In the genomic region with DNA sequence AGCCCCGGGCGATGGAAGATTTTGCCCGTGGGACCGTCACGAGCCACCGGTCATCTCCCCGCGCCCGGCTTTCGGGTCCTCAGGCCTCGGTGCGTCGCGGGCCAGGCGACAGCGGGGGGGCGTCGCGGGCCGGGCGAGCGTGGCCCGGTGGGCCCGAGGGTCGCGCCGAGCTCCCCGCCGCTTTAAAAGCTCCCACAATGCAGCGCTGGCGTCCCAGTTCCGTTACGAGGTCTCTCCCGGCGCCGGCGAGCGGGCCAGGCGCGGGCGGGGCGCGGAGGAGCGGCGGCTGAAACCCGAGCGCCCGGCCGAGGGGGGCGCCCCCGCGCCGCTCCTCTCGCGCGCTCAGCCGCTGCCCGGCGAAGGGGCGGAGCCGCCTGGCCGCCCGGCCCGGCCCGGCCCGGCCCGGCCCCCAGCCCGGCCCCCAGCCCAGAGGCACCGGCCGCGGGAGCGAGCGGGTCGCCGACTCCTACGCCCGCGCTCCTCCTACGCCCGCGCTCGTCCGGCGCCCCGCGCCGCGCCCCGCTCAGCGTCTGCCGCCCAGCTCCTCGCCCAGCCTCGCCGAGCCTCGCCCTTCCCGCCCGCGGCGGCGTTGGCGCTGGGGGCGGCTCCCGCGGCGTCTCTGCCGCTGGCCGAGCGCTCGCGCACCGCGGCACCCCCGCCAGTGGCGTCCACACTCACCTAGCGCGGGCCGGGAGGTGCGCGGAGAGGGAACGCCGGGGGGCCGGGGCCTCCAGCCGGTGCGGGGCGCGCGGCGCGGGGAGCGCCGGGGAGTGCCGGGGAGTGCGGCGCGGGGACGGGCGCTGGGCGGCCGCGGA, we compare ENCODE assay signal across 8 cellular contexts. TPM values are rescaled to one million over a fixed set of nuclear protein-coding genes. Genes with fewer than 3 reads are reported as not detected.
DNase-seq lines count a peak whose midpoint lies in the region; ATAC-seq and TF ChIP-seq lines count a peak whose summit lies in the region.

A gene with protein sequence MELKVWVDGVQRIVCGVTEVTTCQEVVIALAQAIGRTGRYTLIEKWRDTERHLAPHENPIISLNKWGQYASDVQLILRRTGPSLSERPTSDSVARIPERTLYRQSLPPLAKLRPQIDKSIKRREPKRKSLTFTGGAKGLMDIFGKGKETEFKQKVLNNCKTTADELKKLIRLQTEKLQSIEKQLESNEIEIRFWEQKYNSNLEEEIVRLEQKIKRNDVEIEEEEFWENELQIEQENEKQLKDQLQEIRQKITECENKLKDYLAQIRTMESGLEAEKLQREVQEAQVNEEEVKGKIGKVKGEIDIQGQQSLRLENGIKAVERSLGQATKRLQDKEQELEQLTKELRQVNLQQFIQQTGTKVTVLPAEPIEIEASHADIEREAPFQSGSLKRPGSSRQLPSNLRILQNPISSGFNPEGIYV (plus strand): TSS at position 429 of the 815 bp plus-strand sequence. CDS start 96,662 bp downstream, outside the sequence.

- H3K36me3 ChIP-seq in MM.1S (replicated peaks; ENCODE audit: insufficient read depth, low read length): no peaks in the 10 kb centered on the region
- H3K36me3 ChIP-seq in mesodermal cell (ENCODE audit: control insufficient read depth, insufficient read depth, low read length): peaks cover 21% of the 10 kb centered on the region
- H3K36me3 ChIP-seq in thoracic aorta: peaks cover 2% of the 10 kb centered on the region

- peaks cover 32% of the 10 kb centered on the region for H3K27me3 Mint-ChIP-seq in activated B cell treated with CpG ODN at 0.5 μM for 24 hours

- H3K9me3 Mint-ChIP-seq in activated B cell treated with CpG ODN at 0.5 μM for 24 hours: no peaks in the 10 kb centered on the region

- H3K27ac Mint-ChIP-seq in activated B cell treated with CpG ODN at 0.5 μM for 24 hours: no peak within 1 kb of the TSS

- H3K4me3 Mint-ChIP-seq in activated B cell treated with CpG ODN at 0.5 μM for 24 hours: peak within 1 kb of the TSS; percentile 84

- no peaks in the 10 kb centered on the region for H3K79me2 ChIP-seq in MM.1S (ENCODE audit: low read length)

- peak within 1 kb of the TSS; percentile 92 for H2AFZ ChIP-seq in MM.1S (ENCODE audit: low read length)

- peaks cover 14% of the 10 kb centered on the region for H3F3A ChIP-seq in MM.1S (ENCODE audit: insufficient read depth, low read length)

- H3K27ac ChIP-seq in MM.1S (ENCODE audit: low read length): no peak within 1 kb of the TSS; the same call in 1 of the 2 replicates
- H3K27ac ChIP-seq in mesodermal cell (ENCODE audit: low read depth, low read length, severe bottlenecking): peak within 1 kb of the TSS; percentile 97
- H3K27ac ChIP-seq in thoracic aorta: peak within 1 kb of the TSS; percentile 97 to 98

- peak within 1 kb of the TSS; percentile 91 for H3K4me3 ChIP-seq in MM.1S (ENCODE audit: low read length)
- peak within 1 kb of the TSS; percentile 75 for H3K4me3 ChIP-seq in epithelial cell of proximal tubule (ENCODE audit: low read depth, low read length)
- peak within 1 kb of the TSS; percentile 88 for H3K4me3 ChIP-seq in mesodermal cell (ENCODE audit: extremely low read depth, insufficient read depth, low read length, poor library complexity, severe bottlenecking)
- peak within 1 kb of the TSS; percentile 91 for H3K4me3 ChIP-seq in thoracic aorta

- peaks cover 15% of the 10 kb centered on the region for H3K4me1 Mint-ChIP-seq in activated B cell treated with CpG ODN at 0.5 μM for 24 hours

- POLR2A ChIA-PET in HEK293T (lab: Yijun Ruan, JAX): interaction anchor here (0.9 to 1.8 kb wide), 9 partner anchors 9 to 132 kb away, joined by 3 to 5 read pairs (median 4); no protein-coding TSS in a partner anchor
- POLR2A ChIA-PET in activated B cell treated with CpG ODN at 0.5 μM for 24 hours (lab: Charles Lee): no interaction called here

- no peaks in the 10 kb centered on the region for H4K20me1 ChIP-seq in MM.1S (ENCODE audit: insufficient read depth, low read length)

- H3K36me3 Mint-ChIP-seq in activated B cell treated with CpG ODN at 0.5 μM for 24 hours (ENCODE audit: low read depth): no peaks in the 10 kb centered on the region

- peak; percentile 3 for DNase-seq in stimulated activated CD4-positive, alpha-beta T cell treated with anti-CD3 and anti-CD28 coated beads, Interleukin-12 subunit alpha, Interleukin-12 subunit beta, amount 100 ng/mL, for 4 hours
- DNase-seq in stimulated activated CD4-positive, alpha-beta T cell treated with anti-CD3 and anti-CD28 coated beads, Interleukin-4, amount 100 ng/mL, for 24 hours: no peak
- DNase-seq in HEK293T (ENCODE audit: extremely low spot score) (peak; percentile 79), MM.1S (peak; percentile 71), activated B cell treated with CpG ODN at 0.5 μM for 24 hours (peak; percentile 48), epithelial cell of proximal tubule (ENCODE audit: low read depth) (no peak), thoracic aorta (ENCODE audit: low spot score) (no peak)

- peak within 1 kb of the TSS; percentile 56; the same call in 1 of the 2 replicates for H3K9ac ChIP-seq in MM.1S (ENCODE audit: low read length)

- H3K4me2 ChIP-seq in MM.1S (ENCODE audit: low read depth, low read length): peak within 1 kb of the TSS; percentile 82

- peaks cover 12% of the 10 kb centered on the region; the same call in 1 of the 2 replicates for H3K4me1 ChIP-seq in MM.1S (ENCODE audit: low read length)
- H3K4me1 ChIP-seq in mesodermal cell (ENCODE audit: control insufficient read depth, insufficient read depth, low read length, poor library complexity, severe bottlenecking): peaks cover 6% of the 10 kb centered on the region
- H3K4me1 ChIP-seq in thoracic aorta (ENCODE audit: control insufficient read depth in 1 of 2, low read depth in 2 of 2): peaks cover 19 to 40% of the 10 kb centered on the region in 2 donors

- TF ChIP-seq CTCF in MM.1S (IDR thresholded peaks at IDR 0.05; ENCODE audit: low read length) (no peak), activated B cell treated with CpG ODN at 0.5 μM for 24 hours (IDR thresholded peaks at IDR 0.05) (no peak), epithelial cell of proximal tubule (conservative IDR thresholded peaks at IDR 0.05; ENCODE audit: low read depth, low read length) (no peak), thoracic aorta (IDR thresholded peaks at IDR 0.05) (no peak)

- intact Hi-C loops in activated B cell treated with CpG ODN at 0.5 μM for 24 hours (cut with micrococcal nuclease): no loop called here

- 0% methylated on average over 71 to 106 of the region's 140 CpGs for WGBS in mesodermal cell (ENCODE audit: insufficient coverage in 2 of 2), 2 experiments

- CTCF ChIA-PET in HEK293T (lab: Yijun Ruan, JAX): interaction anchor here (0.6 to 1.1 kb wide), 2 partner anchors 266 to 274 kb away, joined by 3 read pairs; no protein-coding TSS in a partner anchor
- CTCF ChIA-PET in activated B cell treated with CpG ODN at 0.5 μM for 24 hours (lab: Charles Lee): no interaction called here

- H3K9me3 ChIP-seq in MM.1S (replicated peaks; ENCODE audit: insufficient read depth, low read length): no peaks in the 10 kb centered on the region
- peaks cover 5% of the 10 kb centered on the region for H3K9me3 ChIP-seq in mesodermal cell (ENCODE audit: control insufficient read depth, low read length)
- H3K9me3 ChIP-seq in thoracic aorta: no peaks in the 10 kb centered on the region

- ATAC-seq in activated B cell treated with CpG ODN at 0.5 μM for 24 hours (ENCODE audit: low read depth) (peak; percentile 85), thoracic aorta (ENCODE audit: insufficient number of reproducible peaks, low FRiP score, low read depth) (peak; percentile 80)

- H3K9me2 ChIP-seq in MM.1S (replicated peaks; ENCODE audit: insufficient read depth, low read length): no peaks in the 10 kb centered on the region

- H3K27me3 ChIP-seq in MM.1S (replicated peaks; ENCODE audit: insufficient read depth, low read length) (no peaks in the 10 kb centered on the region), thoracic aorta (replicated peaks; ENCODE audit: insufficient read depth) (no peaks in the 10 kb centered on the region)

TF ChIP-seq in HEK293T, 16 proteins besides CTCF, POLR2A, EP300 and RAD21:
- TF ChIP-seq TARDBP (IDR thresholded peaks at IDR 0.05): no peak
- no peak for TF ChIP-seq BHLHE40 (IDR thresholded peaks at IDR 0.05; ENCODE audit: borderline replicate concordance)
- TF ChIP-seq ELF4 (IDR thresholded peaks at IDR 0.05): no peak
- no peak for TF ChIP-seq HDGF (IDR thresholded peaks at IDR 0.05; ENCODE audit: borderline replicate concordance)
- no peak for TF ChIP-seq FOXA1 (IDR thresholded peaks at IDR 0.05)
- TF ChIP-seq, protein P1, sequence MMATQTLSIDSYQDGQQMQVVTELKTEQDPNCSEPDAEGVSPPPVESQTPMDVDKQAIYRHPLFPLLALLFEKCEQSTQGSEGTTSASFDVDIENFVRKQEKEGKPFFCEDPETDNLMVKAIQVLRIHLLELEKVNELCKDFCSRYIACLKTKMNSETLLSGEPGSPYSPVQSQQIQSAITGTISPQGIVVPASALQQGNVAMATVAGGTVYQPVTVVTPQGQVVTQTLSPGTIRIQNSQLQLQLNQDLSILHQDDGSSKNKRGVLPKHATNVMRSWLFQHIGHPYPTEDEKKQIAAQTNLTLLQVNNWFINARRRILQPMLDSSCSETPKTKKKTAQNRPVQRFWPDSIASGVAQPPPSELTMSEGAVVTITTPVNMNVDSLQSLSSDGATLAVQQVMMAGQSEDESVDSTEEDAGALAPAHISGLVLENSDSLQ (IDR thresholded peaks at IDR 0.05): no peak
- no peak for TF ChIP-seq SP1 (IDR thresholded peaks at IDR 0.05)
- no peak for TF ChIP-seq LEF1 (IDR thresholded peaks at IDR 0.05; ENCODE audit: borderline replicate concordance)
- no peak for TF ChIP-seq FOXM1 (IDR thresholded peaks at IDR 0.05; ENCODE audit: borderline replicate concordance)
- TF ChIP-seq L3MBTL2 (conservative IDR thresholded peaks at IDR 0.05): peak; percentile 63
- no peak for TF ChIP-seq ZNF384 (IDR thresholded peaks at IDR 0.05)
- 0 out of 2 replicates have a peak, but pooled peaks have one; percentile 19 for TF ChIP-seq ARNT (IDR thresholded peaks at IDR 0.05)
- TF ChIP-seq FOXK2 (IDR thresholded peaks at IDR 0.05): no peak
- no peak for TF ChIP-seq NFRKB (IDR thresholded peaks at IDR 0.05)
- no peak for TF ChIP-seq CTBP1 (IDR thresholded peaks at IDR 0.05; ENCODE audit: borderline replicate concordance)
- TF ChIP-seq SUZ12 (IDR thresholded peaks at IDR 0.05): no peak

RNA-seq across cellular contexts. Expression of the gene that starts here (rescaled TPM):
- total RNA-seq in activated B cell treated with CpG ODN at 0.5 μM for 24 hours (0.58 and 0.59 TPM in 2 replicates), epithelial cell of proximal tubule (19.4 and 29.6 TPM in 2 replicates), thoracic aorta (10 to 100 TPM; 47.9 to 86.6 TPM)
- 27.9 TPM for polyA plus RNA-seq in mesodermal cell (2013, experiment 1 of 2)
- polyA plus RNA-seq in mesodermal cell (2013, experiment 2 of 2): 31.1 TPM

Comparison
In these comparisons a context has a peak if more than half of its experiments do, and no peak if none do; other contexts are left out.
1. RNA of the gene that starts here (total RNA-seq): 47.9 to 86.6 TPM in thoracic aorta and 19.4 to 29.6 TPM in epithelial cell of proximal tubule; 0.58 to 0.59 TPM in activated B cell treated with CpG ODN at 0.5 μM for 24 hours; every median in the first group is over 10 times any median in the second.
2. DNase-seq: peak in stimulated activated CD4-positive, alpha-beta T cell treated with anti-CD3 and anti-CD28 coated beads, Interleukin-12 subunit alpha, Interleukin-12 subunit beta, amount 100 ng/mL, for 4 hours (single experiment), HEK293T (single experiment) and MM.1S (single experiment); none in stimulated activated CD4-positive, alpha-beta T cell treated with anti-CD3 and anti-CD28 coated beads, Interleukin-4, amount 100 ng/mL, for 24 hours (single experiment), epithelial cell of proximal tubule (single experiment) and thoracic aorta (single experiment).
3. Peak in DNase-seq and ATAC-seq in activated B cell treated with CpG ODN at 0.5 μM for 24 hours; RNA of the gene not detected or under 1 TPM.
4. Peak in every context shown above with its lines, with median percentiles within 50 percentile points of each other: H3K4me3 ChIP-seq.